ENCODE assay signal across 8 cellular contexts in genomic region chr20:13638162-13638495, GRCh38. TPM values are rescaled to one million over a fixed set of nuclear protein-coding genes. Genes with fewer than 3 reads are reported as not detected.
DNase-seq lines count a peak whose midpoint lies in the region; ATAC-seq and TF ChIP-seq lines count a peak whose summit lies in the region.

No MANE protein-coding gene starts in this region.

- peak overlapping the region; percentile 94 for H3K4me3 Mint-ChIP-seq in activated naive CD4-positive, alpha-beta T cell treated with anti-CD3 and anti-CD28 coated beads, Interleukin-2, amount 50 U/mL, for 24 hours

- H3K4me1 Mint-ChIP-seq in activated naive CD4-positive, alpha-beta T cell treated with anti-CD3 and anti-CD28 coated beads, Interleukin-2, amount 50 U/mL, for 24 hours = peaks cover 28% of the 10 kb centered on the region

- in situ Hi-C loops in SK-MEL-5 (cut with HindIII; ENCODE audit: low pct_unique_long_range_greater_than_20kb, low sequenced_read_pairs) = no loop called here

- H3K27ac ChIP-seq in rectal smooth muscle tissue (ENCODE audit: low read depth, low read length) = no peak overlapping the region

- H3K27me3 ChIP-seq in rectal smooth muscle tissue (ENCODE audit: control insufficient read depth, insufficient read depth, low read length) = no peaks in the 10 kb centered on the region

- H3K4me3 ChIP-seq in fibroblast of villous mesenchyme (ENCODE audit: low read depth, low read length) = peak overlapping the region; percentile 91
- H3K4me3 ChIP-seq in rectal smooth muscle tissue (ENCODE audit: low read length) = peak overlapping the region; percentile 97

- DNase-seq in activated naive CD4-positive, alpha-beta T cell treated with anti-CD3 and anti-CD28 coated beads, Interleukin-2, amount 50 U/mL, for 16 hours = no peak
- DNase-seq in SK-MEL-5 (ENCODE audit: low read depth, low spot score) = peak; percentile 11
- peak; percentile 32 for DNase-seq in fibroblast of villous mesenchyme (ENCODE audit: low read depth)
- DNase-seq in DMS79 (lab: John Stamatoyannopoulos, UW) = no peak
- DNase-seq in NOMO-1 treated with dmso at 0.1 percent for 144 hours (lab: John Stamatoyannopoulos, UW; ENCODE audit: unreplicated experiment) = no peak

- H3K9ac ChIP-seq in rectal smooth muscle tissue (ENCODE audit: low read length) = peak overlapping the region; percentile 70

- H3K27me3 Mint-ChIP-seq in activated naive CD4-positive, alpha-beta T cell treated with anti-CD3 and anti-CD28 coated beads, Interleukin-2, amount 50 U/mL, for 24 hours = no peaks in the 10 kb centered on the region

- no peak overlapping the region for H3K27ac Mint-ChIP-seq in activated naive CD4-positive, alpha-beta T cell treated with anti-CD3 and anti-CD28 coated beads, Interleukin-2, amount 50 U/mL, for 24 hours

- H3K9me3 Mint-ChIP-seq in activated naive CD4-positive, alpha-beta T cell treated with anti-CD3 and anti-CD28 coated beads, Interleukin-2, amount 50 U/mL, for 24 hours = no peaks in the 10 kb centered on the region

- no peaks in the 10 kb centered on the region for H3K4me1 ChIP-seq in rectal smooth muscle tissue (ENCODE audit: control insufficient read depth, insufficient read depth, low read length)

- no peaks in the 10 kb centered on the region for H3K36me3 ChIP-seq in rectal smooth muscle tissue (ENCODE audit: control insufficient read depth, insufficient read depth, low read length)

- H3K36me3 Mint-ChIP-seq in activated naive CD4-positive, alpha-beta T cell treated with anti-CD3 and anti-CD28 coated beads, Interleukin-2, amount 50 U/mL, for 24 hours = no peaks in the 10 kb centered on the region

- TF ChIP-seq CTCF in fibroblast of villous mesenchyme (IDR thresholded peaks at IDR 0.05; ENCODE audit: insufficient read depth, low read depth, low read length) = no peak

- ATAC-seq in HG02981 (IDR thresholded peaks at IDR 0.05; ENCODE audit: unreplicated experiment) = no peak

RNA-seq across cellular contexts. Expression of gene TASP1, which starts 0.6 kb away (rescaled TPM):
- total RNA-seq in SK-MEL-5 (2014; rRNA removed; shearing (Covaris generic)) = 11.1 and 11.7 TPM in 2 replicates
- polyA plus RNA-seq in SK-MEL-5 (2015; cell fraction: cytosol; rRNA removed) = 4.2 and 4.9 TPM in 2 replicates
- 8.2 and 10.1 TPM in 2 replicates for polyA plus RNA-seq in SK-MEL-5 (2015; cell fraction: nucleus; rRNA removed)
- total RNA-seq in fibroblast of villous mesenchyme = 8.1 and 9.5 TPM in 2 replicates

Comparison
In these comparisons a context has a peak if more than half of its experiments do, and no peak if none do; other contexts are left out.
1. DNase-seq: peak in SK-MEL-5 (single experiment) and fibroblast of villous mesenchyme (single experiment); none in activated naive CD4-positive, alpha-beta T cell treated with anti-CD3 and anti-CD28 coated beads, Interleukin-2, amount 50 U/mL, for 16 hours (single experiment), DMS79 (single experiment) and NOMO-1 treated with dmso at 0.1 percent for 144 hours (single experiment).